1 cellular context compared by ENCODE assay signal in the genomic region with DNA sequence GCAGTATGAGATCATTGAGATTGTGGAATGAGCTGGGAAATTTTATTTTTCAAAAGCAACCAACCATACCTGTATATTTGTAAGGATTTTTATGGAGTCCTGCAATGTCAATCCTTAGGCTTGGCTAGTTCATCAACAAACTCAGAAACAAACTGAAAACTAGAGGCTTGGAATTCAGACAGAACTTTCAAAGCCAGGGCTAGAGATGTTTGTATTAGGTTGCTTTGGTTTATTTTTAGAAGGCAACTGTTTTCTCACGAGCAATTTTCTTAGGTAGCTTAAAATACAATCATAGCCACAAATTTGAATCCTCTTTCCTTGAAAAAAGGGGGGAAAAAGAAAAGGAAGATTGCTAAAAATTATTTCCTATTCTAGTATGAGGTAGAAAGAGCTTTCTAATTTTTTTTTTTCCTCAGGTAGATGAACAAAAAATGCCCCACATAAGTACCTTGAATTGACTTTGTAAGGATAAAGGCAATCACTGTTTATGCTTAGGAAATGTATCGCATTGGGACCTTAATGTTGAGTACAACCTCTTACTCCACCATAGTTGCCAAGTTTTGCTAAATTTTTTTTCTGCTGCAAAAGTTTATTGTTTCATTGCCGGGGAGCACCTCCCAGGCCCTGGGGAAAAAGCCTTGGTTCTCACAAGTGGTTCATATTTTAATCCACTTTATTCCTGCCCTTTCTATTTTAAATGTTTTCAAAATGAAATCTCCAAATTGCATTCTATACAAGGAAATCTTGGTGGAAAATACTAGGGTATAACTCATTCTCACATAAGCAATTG.
TF ChIP-seq lines count a peak whose summit lies in the region.

No MANE protein-coding gene starts in this region.

TF ChIP-seq in IMR-90, 13 proteins besides CTCF, POLR2A, EP300 and RAD21:
- TF ChIP-seq BHLHE40 (IDR thresholded peaks at IDR 0.05; ENCODE audit: low read depth, low read length) (no peak), CHD1 (IDR thresholded peaks at IDR 0.05; ENCODE audit: low read depth, low read length) (no peak), MXI1 (IDR thresholded peaks at IDR 0.05; ENCODE audit: borderline replicate concordance, low read depth, low read length) (no peak), MAFK (IDR thresholded peaks at IDR 0.05; ENCODE audit: low read depth, low read length) (no peak), RCOR1 (IDR thresholded peaks at IDR 0.05; ENCODE audit: insufficient replicate concordance, low read length) (no peak), FOS (IDR thresholded peaks at IDR 0.05; ENCODE audit: low read depth, low read length) (no peak), RFX5 (IDR thresholded peaks at IDR 0.05; ENCODE audit: low read depth, low read length) (no peak), NFE2L2 (IDR thresholded peaks at IDR 0.05; ENCODE audit: low read depth, low read length) (no peak)
